8 cellular contexts compared by ENCODE assay signal in the genomic region with DNA sequence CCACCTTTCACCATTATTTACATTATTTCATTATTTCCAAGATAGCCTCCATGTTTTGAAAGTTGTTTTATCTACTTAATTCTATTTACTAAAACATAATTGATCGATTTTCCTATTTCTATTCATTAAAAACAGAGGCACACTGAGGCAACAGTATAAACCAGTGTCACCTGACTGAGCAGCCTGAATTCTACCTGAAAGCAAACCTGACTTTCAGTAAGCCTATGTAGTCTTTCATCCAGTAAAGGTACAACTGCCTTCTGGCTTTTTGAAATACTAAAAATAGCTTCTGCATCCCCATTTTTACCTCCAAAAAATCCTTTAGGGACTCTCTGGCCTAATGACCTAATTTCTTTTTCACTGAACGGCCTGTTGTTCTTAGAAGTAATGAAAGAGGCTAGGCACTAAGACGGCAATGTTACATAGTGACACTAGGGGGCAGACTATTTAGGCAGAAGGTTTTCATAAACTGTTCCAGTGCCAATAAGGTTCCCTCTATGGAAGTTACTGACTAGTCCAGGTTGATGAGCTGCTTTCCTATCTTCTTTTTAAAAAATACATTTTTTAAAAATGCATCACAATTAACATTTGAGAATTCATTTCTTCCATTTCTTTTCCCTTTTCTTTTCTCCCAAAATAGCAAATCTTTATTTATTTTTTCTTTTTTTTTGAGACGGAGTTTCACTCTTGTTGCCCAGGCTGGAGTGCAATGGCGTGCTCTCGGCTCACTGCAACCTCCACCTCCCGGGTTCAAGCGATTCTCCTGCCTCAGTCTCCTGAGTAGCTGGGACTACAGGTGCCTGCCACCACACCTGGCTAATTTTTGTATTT. TPM values are rescaled to one million over a fixed set of nuclear protein-coding genes. Genes with fewer than 3 reads are reported as not detected.
DNase-seq lines count a peak whose midpoint lies in the region; ATAC-seq and TF ChIP-seq lines count a peak whose summit lies in the region.

No MANE protein-coding gene starts in this region.

- no peak for TF ChIP-seq POLR2A in spleen (IDR thresholded peaks at IDR 0.05)

- intact Hi-C loops in spleen (cut with DNase I; ENCODE audit: low total_unique reads), result loop anchor here (10.0 kb wide), 1 partner anchor 110 kb away; no protein-coding TSS in a partner anchor

- H3K27me3 ChIP-seq in iPS DF 6.9 (ENCODE audit: control insufficient read depth, insufficient read depth, low read length) (no peaks in the 10 kb centered on the region), spleen (replicated peaks in 1 of 7) (no peaks in the 10 kb centered on the region)

- H3K4me3 ChIP-seq in iPS DF 6.9 (ENCODE audit: low read length) (no peak overlapping the region), spleen (no peak overlapping the region)

- WGBS in iPS DF 6.9 (ENCODE audit: insufficient coverage, insufficient read length), result no CpG with 5 or more reads among the region's 8 CpGs
- WGBS in spleen, 5 donors, result 64 to 70% (median 70%) methylated on average over 8 of the region's 8 CpGs

- no peak overlapping the region for H3K27ac ChIP-seq in iPS DF 6.9 (ENCODE audit: low read length)
- no peak overlapping the region for H3K27ac ChIP-seq in spleen

- TF ChIP-seq CTCF in spleen (IDR thresholded peaks at IDR 0.05 in 8 of 11, conservative IDR thresholded peaks at IDR 0.05 in 3 of 11), result peak; percentile 63 to 90 (median 84)

- ATAC-seq in HG03378 (IDR thresholded peaks at IDR 0.05; ENCODE audit: unreplicated experiment) (peak; percentile 47), HG03565 (IDR thresholded peaks at IDR 0.05; ENCODE audit: unreplicated experiment) (no peak), HG03571 (IDR thresholded peaks at IDR 0.05; ENCODE audit: unreplicated experiment) (no peak)

- H3K9me3 ChIP-seq in iPS DF 6.9 (ENCODE audit: control insufficient read depth, insufficient read depth, low read length) (no peaks in the 10 kb centered on the region), spleen (no peaks in the 10 kb centered on the region)

- H3K4me1 ChIP-seq in iPS DF 6.9 (ENCODE audit: control insufficient read depth, insufficient read depth, low read length) (no peaks in the 10 kb centered on the region), spleen (peaks cover 0 to 11% (median 5%) of the 10 kb centered on the region in 6 donors)

- DNase-seq in DMS79 (lab: John Stamatoyannopoulos, UW), result peak; percentile 15
- peak; percentile 67 for DNase-seq in NCI-H748 (lab: John Stamatoyannopoulos, UW; ENCODE audit: unreplicated experiment)
- peak; percentile 77 for DNase-seq in astrocyte of the hippocampus (ENCODE audit: low read depth, low spot score)
- peak; percentile 43 for DNase-seq in iPS DF 6.9 (ENCODE audit: low read depth, low spot score)
- no peak for DNase-seq in spleen

- H3K36me3 ChIP-seq in iPS DF 6.9 (ENCODE audit: control insufficient read depth, insufficient read depth, low read length) (peaks cover 10% of the 10 kb centered on the region; the same call in 1 of the 2 replicates), spleen (peaks cover 8 to 98% (median 85%) of the 10 kb centered on the region in 6 donors)

RNA-seq across cellular contexts. Expression of a gene that starts 17.5 kb away (rescaled TPM):
- total RNA-seq in spleen, result 100 to 1,000 TPM in 6 of 7 donors, 10 to 100 TPM in 1; 97.5 to 162 (median 139) TPM
- polyA plus RNA-seq in spleen, result 100 to 1,000 TPM; 117 to 185 (median 145) TPM

RNA-seq across cellular contexts. Expression of a gene that starts 38.2 kb away (rescaled TPM):
- total RNA-seq in spleen, result 10 to 100 TPM; 52.3 to 90.1 (median 81.2) TPM
- polyA plus RNA-seq in spleen, result 10 to 100 TPM; 13.6 to 34.3 (median 14.2) TPM
